Comparison of ENCODE assay signal across 26 cellular contexts in genomic region chr10:105140600-105140999, GRCh38.
"Had no signal": no experiment of that assay in that cellular context is flagged by ENCODE, and none has a peak within 500 bp of the region (broad histone marks: within the 10 kb centered on the region; RNA-seq: fewer than 3 reads in every experiment).

No MANE protein-coding gene starts in this region.

- H3K27ac ChIP-seq: stomach, suprapubic skin, testis, thoracic aorta, thyroid gland, tibial artery, tibial nerve, transverse colon, upper lobe of left lung, upper lobe of right lung, uterus, vagina had no signal

- H3K9me3 ChIP-seq: stomach, suprapubic skin, testis, thoracic aorta, thyroid gland, tibial artery, tibial nerve, transverse colon, upper lobe of left lung, upper lobe of right lung, uterus, vagina had no signal

- ATAC-seq: stimulated activated effector memory CD8-positive, alpha-beta T cell treated with anti-CD3 and anti-CD28 coated beads, Interleukin-12 subunit alpha, Interleukin-12 subunit beta, amount 100 ng/mL, for 72 hours; stimulated activated memory B cell treated with anti-CD40 and anti-IgM and Interleukin-4, amounts not matched to agents 10 μg/mL and 1 μg/mL and 100 μg/mL, for 72 hours; stimulated activated naive B cell treated with anti-CD40 and anti-IgM and Interleukin-4, amounts not matched to agents 10 μg/mL and 1 μg/mL and 100 μg/mL, for 72 hours; stimulated activated naive CD8-positive, alpha-beta T cell treated with anti-CD3 and anti-CD28 coated beads, Interleukin-15, amount 100 ng/mL, for 72 hours; stimulated activated naive CD8-positive, alpha-beta T cell treated with anti-CD3 and anti-CD28 coated beads, Interleukin-15, Interleukin-2, amounts not matched to agents 100 U/mL and 50 U/mL, for 24 hours; upper lobe of right lung had no signal

- DNase-seq: stimulated activated CD4-positive, alpha-beta T cell treated with anti-CD3 and anti-CD28 coated beads, Interleukin-2, amount 100 ng/mL, for 48 hours; stimulated activated CD4-positive, alpha-beta T cell treated with anti-CD3 and anti-CD28 coated beads, Interleukin-4, amount 100 ng/mL, for 1 hour; stimulated activated CD4-positive, alpha-beta T cell treated with anti-CD3 and anti-CD28 coated beads, Interleukin-4, amount 100 ng/mL, for 24 hours; stimulated activated CD4-positive, alpha-beta T cell treated with anti-CD3 and anti-CD28 coated beads, Interleukin-4, amount 100 ng/mL, for 4 hours; stimulated activated CD8-positive, alpha-beta memory T cell treated with anti-CD3 and anti-CD28 coated beads, Interleukin-4, amount 100 ng/mL, for 48 hours; stimulated activated naive B cell treated with anti-CD40 and anti-IgM and Interleukin-4, amounts not matched to agents 10 μg/mL and 1 μg/mL and 100 μg/mL, for 72 hours; stimulated activated naive CD4-positive, alpha-beta T cell; stimulated activated naive CD4-positive, alpha-beta T cell treated with Interleukin-2 at 50 U/mL for 16 hours; stimulated activated naive CD8-positive, alpha-beta T cell treated with anti-CD3 and anti-CD28 coated beads, Interleukin-15, amount 100 ng/mL, for 72 hours; stimulated activated naive CD8-positive, alpha-beta T cell treated with anti-CD3 and anti-CD28 coated beads, Interleukin-15, Interleukin-2, amounts not matched to agents 100 U/mL and 50 U/mL, for 24 hours; stomach; substantia nigra; testis; thyroid gland; tibial artery; transverse colon; trophoblast cell; upper lobe of left lung; upper lobe of right lung; uterus had no signal

- H3K36me3 ChIP-seq: stomach, suprapubic skin, thoracic aorta, thyroid gland, tibial artery, tibial nerve, transverse colon, upper lobe of left lung, upper lobe of right lung, uterus, vagina had no signal

- H3K4me3 ChIP-seq: stomach, suprapubic skin, testis, thoracic aorta, thyroid gland, tibial artery, tibial nerve, transverse colon, upper lobe of left lung, upper lobe of right lung, uterus, vagina had no signal

- H3K4me1 ChIP-seq: stomach, suprapubic skin, testis, thyroid gland, tibial artery, tibial nerve, transverse colon, upper lobe of left lung, upper lobe of right lung, uterus, vagina had no signal

- H3K27me3 ChIP-seq: stomach, suprapubic skin, testis, thyroid gland, tibial artery, tibial nerve, transverse colon, upper lobe of left lung, upper lobe of right lung, uterus, vagina had no signal
